Comparison of ENCODE assay signal across 8 cellular contexts in the genomic region with DNA sequence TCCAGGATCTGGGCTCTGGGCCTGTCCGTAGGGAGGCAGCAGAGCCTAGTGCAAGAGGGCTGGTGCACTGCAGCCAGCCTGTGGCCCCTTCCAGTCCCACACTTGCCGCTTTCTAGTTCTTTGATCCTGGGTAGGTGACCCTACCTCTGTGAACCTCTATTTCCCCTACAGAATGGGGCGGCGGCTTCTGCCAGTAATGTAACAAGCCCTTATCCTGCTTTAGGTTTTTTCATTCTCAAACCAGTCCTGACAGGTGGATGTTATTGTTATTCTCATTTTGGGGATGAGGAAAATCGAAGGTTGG. TPM values are rescaled to one million over a fixed set of nuclear protein-coding genes. Genes with fewer than 3 reads are reported as not detected.
DNase-seq lines count a peak whose midpoint lies in the region; ATAC-seq and TF ChIP-seq lines count a peak whose summit lies in the region.

No MANE protein-coding gene starts in this region.

- peaks cover 14% of the 10 kb centered on the region for H3K27me3 Mint-ChIP-seq in glutamatergic neuron (ENCODE audit: unreplicated experiment)

- peak overlapping the region; percentile 82 for H3K4me3 Mint-ChIP-seq in glutamatergic neuron (ENCODE audit: unreplicated experiment)

- DNase-seq in AG09319 (ENCODE audit: extremely low read depth, low read depth) (no peak), SW480 (ENCODE audit: low spot score) (peak; percentile 64), glutamatergic neuron (no peak), sciatic nerve (ENCODE audit: low spot score) (no peak), putamen (ENCODE audit: low spot score) (no peak)
- no peak for DNase-seq in activated CD4-positive, alpha-beta T cell treated with anti-CD3 and anti-CD28 coated beads for 1 hour

- H3K36me3 Mint-ChIP-seq in glutamatergic neuron (ENCODE audit: unreplicated experiment), result no peaks in the 10 kb centered on the region

- H3K27ac Mint-ChIP-seq in glutamatergic neuron (ENCODE audit: unreplicated experiment), result peak overlapping the region; percentile 68

- ATAC-seq in GM21367 (IDR thresholded peaks at IDR 0.05; ENCODE audit: unreplicated experiment) (peak; percentile 2), sciatic nerve (peak; percentile 45), HG02571 (IDR thresholded peaks at IDR 0.05; ENCODE audit: unreplicated experiment) (no peak)

- intact Hi-C loops in sciatic nerve (cut with DNase I), result no loop called here

- H3K9me3 Mint-ChIP-seq in glutamatergic neuron (ENCODE audit: unreplicated experiment), result peaks cover 7% of the 10 kb centered on the region

- H3K4me1 Mint-ChIP-seq in glutamatergic neuron (ENCODE audit: low read depth, unreplicated experiment), result peaks cover 3% of the 10 kb centered on the region

- TF ChIP-seq CTCF in AG09319 (IDR thresholded peaks at IDR 0.05; ENCODE audit: low read depth, low read length) (peak; percentile 26), glutamatergic neuron (IDR thresholded peaks at IDR 0.05; ENCODE audit: partially characterized antibody, unreplicated experiment) (no peak)

RNA-seq across cellular contexts. Expression of a gene that starts 0.7 kb away (rescaled TPM):
- 53.4 TPM for total RNA-seq in glutamatergic neuron (ENCODE audit: unreplicated experiment)
- total RNA-seq in sciatic nerve, result 22.3 TPM

RNA-seq across cellular contexts. Expression of a gene that starts 9.5 kb away (rescaled TPM):
- total RNA-seq in glutamatergic neuron (ENCODE audit: unreplicated experiment) (33.9 TPM), sciatic nerve (11.8 TPM)

RNA-seq across cellular contexts. Expression of a gene that starts 12.1 kb away (rescaled TPM):
- 3.4 TPM for total RNA-seq in glutamatergic neuron (ENCODE audit: unreplicated experiment)
- total RNA-seq in sciatic nerve, result 1.6 TPM

RNA-seq across cellular contexts. Expression of a gene that starts 13.5 kb away (rescaled TPM):
- total RNA-seq in glutamatergic neuron (ENCODE audit: unreplicated experiment) (30.2 TPM), sciatic nerve (9.9 TPM)

RNA-seq across cellular contexts. Expression of a gene that starts 18.9 kb away (rescaled TPM):
- 57.9 TPM for total RNA-seq in glutamatergic neuron (ENCODE audit: unreplicated experiment)
- 21.8 TPM for total RNA-seq in sciatic nerve
